8 cellular contexts compared by ENCODE assay signal in genomic region chr12:57836442-57837375, GRCh38. TPM values are rescaled to one million over a fixed set of nuclear protein-coding genes. Genes with fewer than 3 reads are reported as not detected.
A peak's percentile ranks its signal among the peaks of the same experiment; 100 is the strongest.
DNase-seq lines count a peak whose midpoint lies in the region; ATAC-seq and TF ChIP-seq lines count a peak whose summit lies in the region.

No MANE protein-coding gene starts in this region.

- TF ChIP-seq CTCF in SK-N-SH (IDR thresholded peaks at IDR 0.05) (no peak), thyroid gland (IDR thresholded peaks at IDR 0.05) (no peak)

- POLR2A ChIA-PET in SK-N-SH (lab: Yijun Ruan, JAX): interaction anchor here (0.6 to 1.3 kb wide), 3 partner anchors 11 to 60 kb away, joined by 3 to 4 read pairs (median 3); no protein-coding TSS in a partner anchor

- no peak overlapping the region for H2AFZ ChIP-seq in SK-N-SH (ENCODE audit: low read depth)

- ATAC-seq in GM21367 (IDR thresholded peaks at IDR 0.05; ENCODE audit: unreplicated experiment): peak; percentile 40
- ATAC-seq in memory B cell (ENCODE audit: low read depth): peak; percentile 55

- H3K4me3 ChIP-seq in SK-N-SH (ENCODE audit: low read depth in 2 of 2, low read length in 1 of 2) (peak overlapping the region in 1 of 2 experiments; percentile 30; a peak in 1 of 4 replicates), thyroid gland (replicated peaks in 1 of 3) (no peak overlapping the region)

- peak in 1 of 2 experiments; percentile 36; a peak in 1 of 4 replicates for TF ChIP-seq EP300 in SK-N-SH (IDR thresholded peaks at IDR 0.05; ENCODE audit: borderline replicate concordance in 1 of 2, low read depth in 1 of 2, low read length in 1 of 2)

- H3K9ac ChIP-seq in SK-N-SH: peak overlapping the region; percentile 14; the same call in 1 of the 2 replicates

- H3K4me2 ChIP-seq in SK-N-SH: peak overlapping the region; percentile 64

- TF ChIP-seq RAD21 in SK-N-SH (IDR thresholded peaks at IDR 0.05; ENCODE audit: low read length): no peak

- H3K27ac ChIP-seq in SK-N-SH (ENCODE audit: low read depth in 2 of 2, low read length in 1 of 2): peak overlapping the region; percentile 67 to 73
- H3K27ac ChIP-seq in thyroid gland: peak overlapping the region; percentile 5 to 55 (median 30)

- no peaks in the 10 kb centered on the region for H3K27me3 Mint-ChIP-seq in memory B cell

- CTCF ChIA-PET in SK-N-SH (lab: Yijun Ruan, JAX): interaction anchor here (0.7 to 8.4 kb wide), 9 partner anchors 8 to 99 kb away, joined by 3 to 146 read pairs (median 4); partner anchors contain the start of gene AGAP2

- DNase-seq in GDM1 (lab: John Stamatoyannopoulos, UW) (peak; percentile 73), HS-5 (ENCODE audit: low read depth) (peak; percentile 65), SK-N-SH (no peak), dedifferentiated amniotic fluid mesenchymal stem cell (ENCODE audit: extremely low spot score) (peak; percentile 74), memory B cell (ENCODE audit: low spot score in 2 of 2) (peak in 1 of 2 donors; percentile 17), thyroid gland (peak; percentile 72 to 78), LoVo (ENCODE audit: low spot score) (no peak)

- peaks cover 69% of the 10 kb centered on the region for H3K4me1 Mint-ChIP-seq in memory B cell

- H3K9me3 Mint-ChIP-seq in memory B cell: no peaks in the 10 kb centered on the region

- no peaks in the 10 kb centered on the region for H3K9me2 ChIP-seq in SK-N-SH

- H3K36me3 ChIP-seq in SK-N-SH (replicated peaks in 1 of 2; ENCODE audit: control insufficient read depth in 1 of 2, insufficient read depth in 2 of 2, low read length in 1 of 2) (no peaks in the 10 kb centered on the region), thyroid gland (no peaks in the 10 kb centered on the region)

- peaks cover 32% of the 10 kb centered on the region for H3F3A ChIP-seq in SK-N-SH (replicated peaks; ENCODE audit: insufficient read depth)

- H3K27ac Mint-ChIP-seq in memory B cell: peak overlapping the region; percentile 92

- TF ChIP-seq POLR2A in thyroid gland (IDR thresholded peaks at IDR 0.05): no peak

- intact Hi-C loops in thyroid gland (cut with DNase I): no loop called here

- H3K27me3 ChIP-seq in SK-N-SH (ENCODE audit: insufficient read depth): no peaks in the 10 kb centered on the region
- no peaks in the 10 kb centered on the region for H3K27me3 ChIP-seq in thyroid gland

- H3K4me3 Mint-ChIP-seq in memory B cell: peak overlapping the region; percentile 75

- H3K4me1 ChIP-seq in SK-N-SH (ENCODE audit: control insufficient read depth in 1 of 2, insufficient read depth in 2 of 2, low read depth in 1 of 2, low read length in 1 of 2) (peaks cover 75 to 94% of the 10 kb centered on the region in 2 experiments), thyroid gland (peaks cover 98 to 100% of the 10 kb centered on the region in 2 donors)

- H4K20me1 ChIP-seq in SK-N-SH (ENCODE audit: insufficient read depth): peaks cover 99% of the 10 kb centered on the region

- H3K79me2 ChIP-seq in SK-N-SH (ENCODE audit: insufficient read depth): peaks cover 100% of the 10 kb centered on the region

- H3K36me3 Mint-ChIP-seq in memory B cell: no peaks in the 10 kb centered on the region

- no peaks in the 10 kb centered on the region for H3K9me3 ChIP-seq in SK-N-SH
- no peaks in the 10 kb centered on the region for H3K9me3 ChIP-seq in thyroid gland

- 61% methylated on average over 13 of the region's 13 CpGs for WGBS in SK-N-SH (ENCODE audit: low lambda C conversion rate)
- WGBS in thyroid gland, 2 donors: 11 to 12% methylated on average over 13 of the region's 13 CpGs

TF ChIP-seq in SK-N-SH, 30 proteins besides CTCF, POLR2A, EP300 and RAD21 (continues in another document):
- no peak for TF ChIP-seq PBX3 (IDR thresholded peaks at IDR 0.05)
- TF ChIP-seq RXRA (IDR thresholded peaks at IDR 0.05; ENCODE audit: borderline replicate concordance, low read depth): no peak
- no peak for TF ChIP-seq RFX5 (IDR thresholded peaks at IDR 0.05; ENCODE audit: low read length)
- TF ChIP-seq MEF2A (IDR thresholded peaks at IDR 0.05; ENCODE audit: borderline replicate concordance, low read depth): no peak
- TF ChIP-seq MAX (IDR thresholded peaks at IDR 0.05; ENCODE audit: low read depth): no peak
- no peak for TF ChIP-seq USF1 (IDR thresholded peaks at IDR 0.05; ENCODE audit: borderline replicate concordance, low read depth)
- TF ChIP-seq YY1 (IDR thresholded peaks at IDR 0.05; ENCODE audit: low read depth): no peak; the same call in 1 of the 2 replicates
- TF ChIP-seq POLR2AphosphoS5 (IDR thresholded peaks at IDR 0.05; ENCODE audit: low read depth, low read length): 0 out of 2 replicates have a peak, but pooled peaks have one; percentile 37
- no peak for TF ChIP-seq NRF1 (IDR thresholded peaks at IDR 0.05; ENCODE audit: low read depth, low read length)
- TF ChIP-seq NFIC (IDR thresholded peaks at IDR 0.05; ENCODE audit: borderline replicate concordance): peak; percentile 90
- no peak for TF ChIP-seq FOXJ3 (CRISPR knock-in tag; IDR thresholded peaks at IDR 0.05)
- TF ChIP-seq FOXM1 (IDR thresholded peaks at IDR 0.05; ENCODE audit: low read depth): no peak
- TF ChIP-seq IRF3 (IDR thresholded peaks at IDR 0.05; ENCODE audit: low read depth, low read length): no peak
- no peak for TF ChIP-seq JUND (IDR thresholded peaks at IDR 0.05)
- TF ChIP-seq MXI1 (IDR thresholded peaks at IDR 0.05; ENCODE audit: low read depth, low read length): no peak
- TF ChIP-seq, protein P1, sequence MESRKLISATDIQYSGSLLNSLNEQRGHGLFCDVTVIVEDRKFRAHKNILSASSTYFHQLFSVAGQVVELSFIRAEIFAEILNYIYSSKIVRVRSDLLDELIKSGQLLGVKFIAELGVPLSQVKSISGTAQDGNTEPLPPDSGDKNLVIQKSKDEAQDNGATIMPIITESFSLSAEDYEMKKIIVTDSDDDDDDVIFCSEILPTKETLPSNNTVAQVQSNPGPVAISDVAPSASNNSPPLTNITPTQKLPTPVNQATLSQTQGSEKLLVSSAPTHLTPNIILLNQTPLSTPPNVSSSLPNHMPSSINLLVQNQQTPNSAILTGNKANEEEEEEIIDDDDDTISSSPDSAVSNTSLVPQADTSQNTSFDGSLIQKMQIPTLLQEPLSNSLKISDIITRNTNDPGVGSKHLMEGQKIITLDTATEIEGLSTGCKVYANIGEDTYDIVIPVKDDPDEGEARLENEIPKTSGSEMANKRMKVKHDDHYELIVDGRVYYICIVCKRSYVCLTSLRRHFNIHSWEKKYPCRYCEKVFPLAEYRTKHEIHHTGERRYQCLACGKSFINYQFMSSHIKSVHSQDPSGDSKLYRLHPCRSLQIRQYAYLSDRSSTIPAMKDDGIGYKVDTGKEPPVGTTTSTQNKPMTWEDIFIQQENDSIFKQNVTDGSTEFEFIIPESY (IDR thresholded peaks at IDR 0.05; ENCODE audit: borderline replicate concordance, low read depth): no peak
- TF ChIP-seq SIN3A (IDR thresholded peaks at IDR 0.05; ENCODE audit: borderline replicate concordance, low read depth, low read length): 0 out of 2 replicates have a peak, but pooled peaks have one; percentile 20
- TF ChIP-seq RCOR1 (IDR thresholded peaks at IDR 0.05; ENCODE audit: low read length): no peak
- TF ChIP-seq ELF1 (IDR thresholded peaks at IDR 0.05): no peak
- TF ChIP-seq GABPA (IDR thresholded peaks at IDR 0.05; ENCODE audit: low read depth): no peak; the same call in 1 of the 2 replicates
- no peak for TF ChIP-seq SMC3 (IDR thresholded peaks at IDR 0.05; ENCODE audit: low read depth, low read length)
- no peak for TF ChIP-seq FOSL2 (IDR thresholded peaks at IDR 0.05; ENCODE audit: borderline replicate concordance, low read depth)

RNA-seq across cellular contexts. Expression of gene CTDSP2, which starts 9.8 kb away (rescaled TPM):
- polyA plus RNA-seq in SK-N-SH (2012; rRNA removed): 117 and 119 TPM in 2 replicates
- polyA plus RNA-seq in SK-N-SH (2012; cell fraction: cytosol; rRNA removed): 87.3 and 102 TPM in 2 replicates
- 145 and 147 TPM in 2 replicates for polyA plus RNA-seq in SK-N-SH (2012; cell fraction: nucleus; rRNA removed)
- 100 to 1,000 TPM in 3 of 4 donors, 10 to 100 TPM in 1; 91.5 to 190 (median 138) TPM for total RNA-seq in thyroid gland

RNA-seq across cellular contexts. Expression of gene AVIL, which starts 18.2 kb away (rescaled TPM):
- polyA plus RNA-seq in SK-N-SH (2012; rRNA removed): 4.7 and 5.2 TPM in 2 replicates
- polyA plus RNA-seq in SK-N-SH (2012; cell fraction: cytosol; rRNA removed): 1.2 and 1.4 TPM in 2 replicates
- 29.9 and 32.6 TPM in 2 replicates for polyA plus RNA-seq in SK-N-SH (2012; cell fraction: nucleus; rRNA removed)
- 10 to 100 TPM in 1 of 4 donors, 1 to 10 TPM in 3; 5.1 to 15.7 (median 7.8) TPM for total RNA-seq in thyroid gland

RNA-seq across cellular contexts. Expression of gene TSFM, which starts 54.1 kb away (rescaled TPM):
- 23.0 and 28.7 TPM in 2 replicates for polyA plus RNA-seq in SK-N-SH (2012; rRNA removed)
- 21.6 and 24.8 TPM in 2 replicates for polyA plus RNA-seq in SK-N-SH (2012; cell fraction: cytosol; rRNA removed)
- 22.6 and 32.2 TPM in 2 replicates for polyA plus RNA-seq in SK-N-SH (2012; cell fraction: nucleus; rRNA removed)
- 10 to 100 TPM; 19.4 to 32.0 (median 25.5) TPM for total RNA-seq in thyroid gland

Comparison
In these comparisons a context has a peak if more than half of its experiments do, and no peak if none do; other contexts are left out.
1. DNase-seq: peak in GDM1 (single experiment), HS-5 (single experiment), dedifferentiated amniotic fluid mesenchymal stem cell (single experiment) and thyroid gland (2 of 2); none in SK-N-SH (single experiment) and LoVo (single experiment).